16 cellular contexts compared by ENCODE assay signal in genomic region chr4:4899202-4899925, GRCh38. TPM values are rescaled to one million over a fixed set of nuclear protein-coding genes. Genes with fewer than 3 reads are reported as not detected.
DNase-seq lines count a peak whose midpoint lies in the region; ATAC-seq and TF ChIP-seq lines count a peak whose summit lies in the region.
"Had no signal": no experiment of that assay in that cellular context is flagged by ENCODE, and none has a peak within 500 bp of the region (broad histone marks: within the 10 kb centered on the region; RNA-seq: fewer than 3 reads in every experiment).

No MANE protein-coding gene starts in this region.

- H4K20me1 ChIP-seq in OCI-LY7 (ENCODE audit: insufficient read depth, low read length), result no peaks in the 10 kb centered on the region
- H4K20me1 ChIP-seq in osteoblast (ENCODE audit: insufficient read depth, low read length), result no peaks in the 10 kb centered on the region

- H2AFZ ChIP-seq in OCI-LY7 (ENCODE audit: low read length), result no peak overlapping the region
- no peak overlapping the region for H2AFZ ChIP-seq in osteoblast (ENCODE audit: low read length)
- H2AFZ ChIP-seq: GM23338 had no signal

- TF ChIP-seq CTCF in OCI-LY7 (conservative IDR thresholded peaks at IDR 0.05; ENCODE audit: low read length) (no peak), osteoblast (IDR thresholded peaks at IDR 0.05; ENCODE audit: extremely low read depth, low read depth, low read length) (no peak)

- H3K9me3 ChIP-seq in OCI-LY7 (ENCODE audit: low read length), result no peaks in the 10 kb centered on the region
- no peaks in the 10 kb centered on the region for H3K9me3 ChIP-seq in osteoblast (ENCODE audit: low read depth, low read length)

- H3K27ac ChIP-seq in OCI-LY7 (ENCODE audit: low read depth, low read length, poor library complexity, severe bottlenecking) (no peak overlapping the region), osteoblast (ENCODE audit: low read depth, low read length) (no peak overlapping the region)

- H3K36me3 ChIP-seq in OCI-LY7 (ENCODE audit: insufficient read depth, low read length) (no peaks in the 10 kb centered on the region), osteoblast (ENCODE audit: insufficient read depth, low read length) (no peaks in the 10 kb centered on the region)

- CTCF ChIA-PET in OCI-LY7 (lab: Charles Lee; ENCODE audit: unreplicated experiment), result no interaction called here

- ATAC-seq in HG02870 (IDR thresholded peaks at IDR 0.05; ENCODE audit: unreplicated experiment), result peak; percentile 65
- no peak for ATAC-seq in HG02610 (IDR thresholded peaks at IDR 0.05; ENCODE audit: unreplicated experiment)
- ATAC-seq in HG03442 (IDR thresholded peaks at IDR 0.05; ENCODE audit: unreplicated experiment), result no peak
- ATAC-seq: GM23338, HCT116 had no signal

- H3K4me3 ChIP-seq in OCI-LY7 (ENCODE audit: low read depth, low read length, poor library complexity, severe bottlenecking), result no peak overlapping the region
- H3K4me3 ChIP-seq in osteoblast (ENCODE audit: insufficient read depth, low read length), result no peak overlapping the region
- H3K4me3 ChIP-seq: GM23338 had no signal

- peaks cover 2% of the 10 kb centered on the region for H3K27me3 ChIP-seq in osteoblast (ENCODE audit: insufficient read depth, low read length)

- no peaks in the 10 kb centered on the region for H3K9me2 ChIP-seq in OCI-LY7 (ENCODE audit: insufficient read depth, low read length)

- no peak for DNase-seq in OCI-LY7 (ENCODE audit: low spot score)
- peak; percentile 69 for DNase-seq in osteoblast (ENCODE audit: insufficient read length, low spot score, missing footprints)
- DNase-seq in amygdala (lab: John Stamatoyannopoulos, UW), result no peak
- DNase-seq: C1 segment of cervical spinal cord; Calu3; CD4-positive, alpha-beta memory T cell; COR-L47; DMS53; DMS79 treated with DMSO at 0.1 percent for 48 hours; GF-D8; H9 had no signal

- H3K4me2 ChIP-seq in OCI-LY7 (ENCODE audit: low read length), result peak overlapping the region; percentile 24; the same call in 1 of the 2 replicates
- H3K4me2 ChIP-seq in osteoblast (ENCODE audit: insufficient read depth, low read length), result no peak overlapping the region
- H3K4me2 ChIP-seq: GM23338 had no signal

- H3K79me2 ChIP-seq in OCI-LY7 (ENCODE audit: insufficient read depth, low read depth, low read length) (no peaks in the 10 kb centered on the region), osteoblast (ENCODE audit: insufficient read depth, low read length) (no peaks in the 10 kb centered on the region)

- intact Hi-C loops in OCI-LY7 (cut with micrococcal nuclease; ENCODE audit: unreplicated experiment), result no loop called here

- BruUV-seq in OCI-LY7 (replicated peaks; lab: Mats Ljungman, UMichigan), result no TSS peak

- H3K4me1 ChIP-seq in OCI-LY7 (ENCODE audit: insufficient read depth, low read length, poor library complexity, severe bottlenecking) (no peaks in the 10 kb centered on the region), osteoblast (ENCODE audit: insufficient read depth, low read length) (no peaks in the 10 kb centered on the region)

- POLR2A ChIA-PET in OCI-LY7 (lab: Charles Lee), result no interaction called here

RNA-seq across cellular contexts. Expression of gene MSX1, which starts 39.9 kb away (rescaled TPM):
- 0.16 TPM in 1 of 2 replicates, not detected in the other for total RNA-seq in OCI-LY7 (2014; rRNA removed; shearing (Covaris generic))
- total RNA-seq in OCI-LY7 (2022) (2.0 and 2.1 TPM in 2 replicates), osteoblast (2.9 and 3.8 TPM in 2 replicates)
- total RNA-seq: CD4-positive, alpha-beta memory T cell; GM23338; H9 had no signal
